8 cellular contexts compared by ENCODE assay signal in the genomic region with DNA sequence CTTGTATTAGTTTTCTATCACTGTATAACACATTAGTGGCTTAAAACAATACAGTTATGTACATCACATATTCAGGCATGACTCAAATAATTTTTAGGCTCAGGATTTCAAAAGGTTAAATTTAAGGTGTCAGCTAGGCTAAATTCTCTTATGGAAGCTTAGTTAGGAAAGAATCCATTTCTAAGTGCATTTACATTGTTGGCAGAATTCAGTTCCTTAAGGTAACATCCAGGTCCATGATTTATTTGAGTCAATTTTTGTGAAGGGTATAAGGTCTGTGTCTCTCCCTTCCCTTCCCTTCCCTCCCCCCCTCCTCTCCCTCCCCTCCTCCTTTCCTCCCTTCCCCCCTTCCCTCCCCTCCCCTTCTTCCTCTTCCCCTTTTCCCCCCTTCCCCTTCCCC.
"Had no signal": no experiment of that assay in that cellular context is flagged by ENCODE, and none has a peak within 500 bp of the region (broad histone marks: within the 10 kb centered on the region; RNA-seq: fewer than 3 reads in every experiment).

No MANE protein-coding gene starts in this region.

- H3K4me3 ChIP-seq: GM12878 had no signal

- ATAC-seq: GM12878 had no signal

- FAIRE-seq: G401.6, GM12878, GM12891, GM12892, GM18507, GM19239 had no signal

- DNase-seq: GDM1, GF-D8 had no signal
